8 cellular contexts compared by ENCODE assay signal in genomic region chr16:82061861-82062525, GRCh38. TPM values are rescaled to one million over a fixed set of nuclear protein-coding genes. Genes with fewer than 3 reads are reported as not detected.
DNase-seq lines count a peak whose midpoint lies in the region; ATAC-seq, FAIRE-seq and TF ChIP-seq lines count a peak whose summit lies in the region.
"Had no signal": no experiment of that assay in that cellular context is flagged by ENCODE, and none has a peak within 500 bp of the region (broad histone marks: within the 10 kb centered on the region; RNA-seq: fewer than 3 reads in every experiment).

No MANE protein-coding gene starts in this region.

- in situ Hi-C loops in K562 (cut with MboI): no loop called here

- H3K27ac ChIP-seq in KMS-11 (no peak overlapping the region), K562 (ENCODE audit: extremely low read depth, low read depth, low read length) (no peak overlapping the region), mesendoderm (ENCODE audit: low read depth, low read length) (no peak overlapping the region)
- H3K27ac ChIP-seq: SK-N-MC had no signal

- no peak for TF ChIP-seq EP300 in K562 (IDR thresholded peaks at IDR 0.05; ENCODE audit: low read length)

- H2BK5ac ChIP-seq in mesendoderm (ENCODE audit: low read length): no peak overlapping the region

- H2BK120ac ChIP-seq in mesendoderm (ENCODE audit: low read depth, low read length): no peak overlapping the region

- no peak for TF ChIP-seq POLR2A in K562 (conservative IDR thresholded peaks at IDR 0.05)

- H2AK5ac ChIP-seq in mesendoderm (ENCODE audit: low read length): no peak overlapping the region

- H3K4me1 ChIP-seq in KMS-11 (ENCODE audit: low read depth, poor library complexity, severe bottlenecking): no peaks in the 10 kb centered on the region
- H3K4me1 ChIP-seq in K562 (replicated peaks in 1 of 2; ENCODE audit: control insufficient read depth in 2 of 2, insufficient read depth in 2 of 2, low read length in 2 of 2): no peaks in the 10 kb centered on the region
- no peaks in the 10 kb centered on the region for H3K4me1 ChIP-seq in mesendoderm (ENCODE audit: control insufficient read depth, low read depth, low read length)

- no peaks in the 10 kb centered on the region for H3K27me3 ChIP-seq in KMS-11 (ENCODE audit: insufficient read depth, low read depth)
- H3K27me3 ChIP-seq in K562 (ENCODE audit: control insufficient read depth in 2 of 2, insufficient read depth in 2 of 2, low read length in 2 of 2): peaks cover 3 to 13% of the 10 kb centered on the region in 2 experiments; a peak in 3 of 5 replicates
- H3K27me3 ChIP-seq in mesendoderm (ENCODE audit: insufficient read depth, low read length, poor library complexity): no peaks in the 10 kb centered on the region

- no peak overlapping the region for H3K4me3 ChIP-seq in KMS-11 (IDR thresholded peaks at IDR 0.05; ENCODE audit: insufficient read depth, low read depth, low read length)
- H3K4me3 ChIP-seq in K562: no peak overlapping the region
- no peak overlapping the region for H3K4me3 ChIP-seq in mesendoderm (ENCODE audit: low read length)
- H3K4me3 ChIP-seq: SK-N-MC had no signal

- 0% methylated on average over 5 of the region's 5 CpGs for WGBS in K562 (ENCODE audit: insufficient coverage, low coverage, missing lambda C conversion rate)
- no CpG with 5 or more reads among the region's 5 CpGs for WGBS in mesendoderm (ENCODE audit: extremely low coverage, insufficient coverage, low lambda C conversion rate)

- H3K9me1 ChIP-seq in K562 (ENCODE audit: control insufficient read depth, insufficient read depth, low read length): no peaks in the 10 kb centered on the region

- POLR2A ChIA-PET in K562 (lab: Yijun Ruan, JAX): interaction anchor here (1.1 kb wide), 1 partner anchor 16 kb away, joined by 3 read pairs; no protein-coding TSS in a partner anchor

- no peaks in the 10 kb centered on the region for H3K79me2 ChIP-seq in KMS-11 (ENCODE audit: insufficient read depth, low read depth)
- no peaks in the 10 kb centered on the region for H3K79me2 ChIP-seq in K562 (ENCODE audit: control insufficient read depth, insufficient read depth, low read length)
- H3K79me2 ChIP-seq in mesendoderm (ENCODE audit: control insufficient read depth, insufficient read depth, low read length): no peaks in the 10 kb centered on the region

- H3K36me3 ChIP-seq in KMS-11 (ENCODE audit: insufficient read depth) (no peaks in the 10 kb centered on the region), K562 (ENCODE audit: control insufficient read depth, insufficient read depth, low read length) (no peaks in the 10 kb centered on the region), mesendoderm (ENCODE audit: control insufficient read depth, insufficient read depth, low read length) (no peaks in the 10 kb centered on the region)

- H4K20me1 ChIP-seq in KMS-11 (ENCODE audit: insufficient read depth) (no peaks in the 10 kb centered on the region), K562 (replicated peaks; ENCODE audit: control insufficient read depth, insufficient read depth, low read length) (no peaks in the 10 kb centered on the region)

- H2AFZ ChIP-seq in KMS-11 (ENCODE audit: low read depth) (no peak overlapping the region), K562 (ENCODE audit: low read depth, low read length) (no peak overlapping the region)

- TF ChIP-seq RAD21 in K562 (CRISPR knock-in tag; conservative IDR thresholded peaks at IDR 0.05 in 1 of 2, IDR thresholded peaks at IDR 0.05 in 1 of 2): peak; percentile 45 to 59

- peak; percentile 19 for DNase-seq in EL
- DNase-seq in K562 (ENCODE audit: extremely low read depth in 1 of 4, low spot score in 3 of 4): peak; percentile 48 to 54 (median 53)
- peak; percentile 34 for DNase-seq in mesendoderm

- no peak overlapping the region for H4K8ac ChIP-seq in mesendoderm (ENCODE audit: low read depth, low read length)

- H4K5ac ChIP-seq in mesendoderm (ENCODE audit: low read length): no peak overlapping the region

- no peak overlapping the region for H3K56ac ChIP-seq in mesendoderm (ENCODE audit: low read length)

- ATAC-seq in K562: peak; percentile 71
- no peak for ATAC-seq in HG03342 (IDR thresholded peaks at IDR 0.05; ENCODE audit: unreplicated experiment)
- ATAC-seq in HG03565 (IDR thresholded peaks at IDR 0.05; ENCODE audit: unreplicated experiment): no peak
- no peak for ATAC-seq in GM19455 (IDR thresholded peaks at IDR 0.05; ENCODE audit: unreplicated experiment)

- no TSS peak for BruUV-seq in K562 (replicated peaks; lab: Mats Ljungman, UMichigan)

- no peak overlapping the region for H3K4ac ChIP-seq in mesendoderm (ENCODE audit: low read depth, low read length)

- CTCF ChIA-PET in K562 (lab: Yijun Ruan, JAX; ENCODE audit: low intra/inter-chr PET ratio): interaction anchor here (1.5 kb wide), 1 partner anchor 121 kb away, joined by 7 read pairs; no protein-coding TSS in a partner anchor

- H2BK15ac ChIP-seq in mesendoderm (replicated peaks; ENCODE audit: low read depth): no peak overlapping the region

- H3K9ac ChIP-seq in KMS-11 (no peak overlapping the region), K562 (ENCODE audit: insufficient read depth in 1 of 2, low read depth in 2 of 2, low read length in 2 of 2) (no peak overlapping the region), mesendoderm (ENCODE audit: low read length) (no peak overlapping the region)

- H3K9me3 ChIP-seq in K562 (replicated peaks; ENCODE audit: control insufficient read depth, insufficient read depth, low read depth, low read length): no peaks in the 10 kb centered on the region

- intact Hi-C loops in K562 (cut with micrococcal nuclease): loop anchor here (1.0 kb wide), 1 partner anchor 172 kb away; no protein-coding TSS in a partner anchor

- no peak overlapping the region for H3K23ac ChIP-seq in mesendoderm (ENCODE audit: low read length)

- TF ChIP-seq CTCF in KMS-11 (conservative IDR thresholded peaks at IDR 0.05; ENCODE audit: low read depth, low read length) (peak; percentile 50), K562 (IDR thresholded peaks at IDR 0.05 in 2 of 3, conservative IDR thresholded peaks at IDR 0.05 in 1 of 3; ENCODE audit: insufficient read depth in 2 of 3, low read depth in 1 of 3, low read length in 3 of 3) (peak; percentile 55 to 72 (median 71))

- no peaks in the 10 kb centered on the region for H3K79me1 ChIP-seq in mesendoderm (ENCODE audit: low read length)

- no peak for FAIRE-seq in K562 (lab: Jason Lieb, UNC)

- H3K4me2 ChIP-seq in KMS-11 (no peak overlapping the region), K562 (ENCODE audit: insufficient read depth, low read length) (no peak overlapping the region), mesendoderm (ENCODE audit: low read length) (no peak overlapping the region)

- no peak overlapping the region for H3K18ac ChIP-seq in mesendoderm (ENCODE audit: low read length)

TF ChIP-seq in K562, 482 proteins besides CTCF, POLR2A, EP300 and RAD21 (continues in another document):
- TF ChIP-seq CEBPB (tag; IDR thresholded peaks at IDR 0.05): peak; percentile 84
- TF ChIP-seq CEBPG (CRISPR knock-in tag; IDR thresholded peaks at IDR 0.05): no peak
- peak; percentile 40 to 51; a peak in 2 of 4 replicates for TF ChIP-seq CEBPG (tag; conservative IDR thresholded peaks at IDR 0.05 in 1 of 2, IDR thresholded peaks at IDR 0.05 in 1 of 2)
- peak; percentile 32; the same call in 1 of the 2 replicates for TF ChIP-seq SMC3 (conservative IDR thresholded peaks at IDR 0.05; ENCODE audit: insufficient read depth, low read depth, low read length)
- TF ChIP-seq MIER1 (IDR thresholded peaks at IDR 0.05; ENCODE audit: low read depth): no peak
- 0 out of 2 replicates have a peak, but pooled peaks have one; percentile 15 for TF ChIP-seq ETV1 (tag; conservative IDR thresholded peaks at IDR 0.05; ENCODE audit: low read depth)

RNA-seq across cellular contexts. Expression of gene HSD17B2, which starts 26.9 kb away (rescaled TPM):
- total RNA-seq in K562 (2011; cell fraction: chromatin; rRNA removed; ENCODE audit: low replicate concordance): not detected in 2 replicates
- total RNA-seq in K562 (2011; cell fraction: nucleolus; rRNA removed): not detected in 2 replicates
- not detected in 2 replicates for total RNA-seq in K562 (2011; cell fraction: nucleoplasm; rRNA removed)
- total RNA-seq in K562 (2014; rRNA removed): not detected in 2 replicates
- not detected in 2 replicates for total RNA-seq in K562 (2014; rRNA removed; fragmentation: Illumina TruSeq; extraction: Trizol)
- not detected in 2 replicates for total RNA-seq in K562 (2015; rRNA removed; fragmentation: Illumina TruSeq; extraction: Trizol)
- not detected in 2 replicates for total RNA-seq in K562 (2021)
- polyA plus RNA-seq in K562 (2011; rRNA removed): not detected in 2 replicates
- polyA plus RNA-seq in K562 (2011; cell fraction: cytosol; rRNA removed): not detected in 2 replicates
- not detected in 2 replicates for polyA plus RNA-seq in K562 (2011; cell fraction: nucleus; rRNA removed)
- not detected in 2 replicates for polyA plus RNA-seq in K562 (2012)
- not detected in 2 replicates for polyA plus RNA-seq in K562 (2014; fragmentation: Illumina TruSeq; extraction: Trizol)
- polyA plus RNA-seq in K562 (2014; fragmentation: Nextera tagmentation; extraction: Ambion mirVana): not detected
- polyA plus RNA-seq in K562 (2014; rRNA removed): not detected in 2 replicates
- not detected in 2 replicates for polyA minus RNA-seq in K562 (2011; rRNA and poly(A)+ RNA removed)
- not detected in 2 replicates for polyA minus RNA-seq in K562 (2011; cell fraction: cytosol; rRNA and poly(A)+ RNA removed)
- not detected in 2 replicates for polyA minus RNA-seq in K562 (2011; cell fraction: nucleus; rRNA and poly(A)+ RNA removed)
- polyA plus RNA-seq in mesendoderm (2013, experiment 1 of 2): not detected
- polyA plus RNA-seq in mesendoderm (2013, experiment 2 of 2): not detected

RNA-seq across cellular contexts. Expression of gene SDR42E1, which starts 50.7 kb away (rescaled TPM):
- 0.12 and 1.2 TPM in 2 replicates for total RNA-seq in K562 (2011; cell fraction: chromatin; rRNA removed; ENCODE audit: low replicate concordance)
- total RNA-seq in K562 (2011; cell fraction: nucleolus; rRNA removed): 0.17 and 0.39 TPM in 2 replicates
- 0.07 and 0.31 TPM in 2 replicates for total RNA-seq in K562 (2011; cell fraction: nucleoplasm; rRNA removed)
- total RNA-seq in K562 (2014; rRNA removed) (0.29 and 0.64 TPM in 2 replicates), K562 (2014; rRNA removed; fragmentation: Illumina TruSeq; extraction: Trizol) (0.29 and 0.64 TPM in 2 replicates), K562 (2015; rRNA removed; fragmentation: Illumina TruSeq; extraction: Trizol) (0.22 and 0.49 TPM in 2 replicates), K562 (2021) (0.42 and 0.92 TPM in 2 replicates)
- polyA plus RNA-seq in K562 (2011; rRNA removed) (0.22 and 0.25 TPM in 2 replicates), K562 (2014; fragmentation: Illumina TruSeq; extraction: Trizol) (0.22 and 0.54 TPM in 2 replicates), K562 (2014; fragmentation: Nextera tagmentation; extraction: Ambion mirVana) (1 to 10 TPM in 1 of 2 experiments, under 1 TPM in 1; 0.77 to 1.3 TPM), K562 (2014; rRNA removed) (0.13 and 0.46 TPM in 2 replicates)
- polyA plus RNA-seq in K562 (2011; cell fraction: cytosol; rRNA removed): 0.01 and 0.10 TPM in 2 replicates
- 0.14 and 0.15 TPM in 2 replicates for polyA plus RNA-seq in K562 (2011; cell fraction: nucleus; rRNA removed)
- polyA plus RNA-seq in K562 (2012): 0.40 and 2.6 TPM in 2 replicates
- polyA minus RNA-seq in K562 (2011; rRNA and poly(A)+ RNA removed): 0.60 and 0.67 TPM in 2 replicates
- polyA minus RNA-seq in K562 (2011; cell fraction: cytosol; rRNA and poly(A)+ RNA removed): not detected in 2 replicates
- 0.11 and 0.27 TPM in 2 replicates for polyA minus RNA-seq in K562 (2011; cell fraction: nucleus; rRNA and poly(A)+ RNA removed)
- 0.31 TPM for polyA plus RNA-seq in mesendoderm (2013, experiment 1 of 2)
- 0.50 TPM for polyA plus RNA-seq in mesendoderm (2013, experiment 2 of 2)
